ENCODE assay signal across 14 cellular contexts in genomic region chr2:98027955-98028593, GRCh38. TPM values are rescaled to one million over a fixed set of nuclear protein-coding genes. Genes with fewer than 3 reads are reported as not detected.
DNase-seq lines count a peak whose midpoint lies in the region; ATAC-seq, FAIRE-seq and TF ChIP-seq lines count a peak whose summit lies in the region.
"Had no signal": no experiment of that assay in that cellular context is flagged by ENCODE, and none has a peak within 500 bp of the region (broad histone marks: within the 10 kb centered on the region; RNA-seq: fewer than 3 reads in every experiment).

No MANE protein-coding gene starts in this region.

- TF ChIP-seq CTCF in HFFc6 (IDR thresholded peaks at IDR 0.05) (no peak), bronchial epithelial cell (IDR thresholded peaks at IDR 0.05; ENCODE audit: insufficient read depth, low read length, severe bottlenecking) (no peak)

- H3K27ac Mint-ChIP-seq in HFFc6 (peak overlapping the region; percentile 78), naive B cell (peak overlapping the region; percentile 52 to 100 (median 88))
- peak overlapping the region in 4 of 10 donors; percentile 17 to 74 (median 68) for H3K27ac Mint-ChIP-seq in naive thymus-derived CD8-positive, alpha-beta T cell

- ATAC-seq in naive B cell (ENCODE audit: low read depth in 2 of 2): peak in 1 of 2 donors; percentile 0
- ATAC-seq in HG03196 (IDR thresholded peaks at IDR 0.05; ENCODE audit: unreplicated experiment): no peak
- no peak for ATAC-seq in naive thymus-derived CD8-positive, alpha-beta T cell
- ATAC-seq: body of pancreas, PC-3 had no signal

- H3K4me1 Mint-ChIP-seq in HFFc6 (ENCODE audit: low read depth) (peaks cover 42% of the 10 kb centered on the region), naive B cell (peaks cover 47 to 62% (median 62%) of the 10 kb centered on the region in 3 donors)
- peaks cover 17 to 43% (median 28%) of the 10 kb centered on the region in 4 donors for H3K4me1 Mint-ChIP-seq in naive thymus-derived CD8-positive, alpha-beta T cell

- no peak overlapping the region for H3K4me3 ChIP-seq in bronchial epithelial cell (ENCODE audit: low read depth, low read length)
- H3K4me3 ChIP-seq: body of pancreas had no signal

- FAIRE-seq in bronchial epithelial cell (lab: Jason Lieb, UNC): no peak

- POLR2A ChIA-PET in naive thymus-derived CD8-positive, alpha-beta T cell (lab: Charles Lee): no interaction called here

- peak; percentile 82 for DNase-seq in EH (ENCODE audit: low read depth)
- peak; percentile 19 for DNase-seq in HFFc6
- peak; percentile 9 for DNase-seq in bronchial epithelial cell (ENCODE audit: low read depth)
- DNase-seq in naive B cell: no peak
- no peak for DNase-seq in NCI-H1694 (lab: John Stamatoyannopoulos, UW)
- no peak for DNase-seq in naive thymus-derived CD8-positive, alpha-beta T cell
- DNase-seq in activated CD4-positive, CD25-positive, alpha-beta regulatory T cell treated with anti-CD3 and anti-CD28 coated beads, Interleukin-2, amount 50 U/mL, for 72 hours: no peak
- DNase-seq: body of pancreas; erythroblast; NCI-H1694 treated with DMSO at 0.1 percent for 48 hours; PC-3; stimulated activated CD4-positive, alpha-beta T cell treated with anti-CD3 and anti-CD28 coated beads, Interleukin-12 subunit alpha, Interleukin-12 subunit beta, amount 100 ng/mL, for 4 hours had no signal

- H3K9me3 Mint-ChIP-seq in HFFc6 (no peaks in the 10 kb centered on the region), naive B cell (no peaks in the 10 kb centered on the region)
- H3K9me3 Mint-ChIP-seq in naive thymus-derived CD8-positive, alpha-beta T cell: no peaks in the 10 kb centered on the region
- H3K9me3 Mint-ChIP-seq: neural crest cell had no signal

- peaks cover 2% of the 10 kb centered on the region for H3K27me3 ChIP-seq in bronchial epithelial cell (ENCODE audit: control insufficient read depth, insufficient read depth, low read length)
- H3K27me3 ChIP-seq: body of pancreas had no signal

- H3K36me3 Mint-ChIP-seq in HFFc6 (ENCODE audit: low read depth) (no peaks in the 10 kb centered on the region), naive B cell (no peaks in the 10 kb centered on the region)
- no peaks in the 10 kb centered on the region for H3K36me3 Mint-ChIP-seq in naive thymus-derived CD8-positive, alpha-beta T cell

- H3K4me3 Mint-ChIP-seq in HFFc6: peak overlapping the region; percentile 47; the same call in 1 of the 2 replicates
- peak overlapping the region; percentile 59 to 93 (median 74) for H3K4me3 Mint-ChIP-seq in naive B cell
- peak overlapping the region in 3 of 10 donors; percentile 7 to 81 (median 13) for H3K4me3 Mint-ChIP-seq in naive thymus-derived CD8-positive, alpha-beta T cell
- H3K4me3 Mint-ChIP-seq: neural crest cell had no signal

- H3K27me3 Mint-ChIP-seq in HFFc6 (ENCODE audit: insufficient read depth) (peaks cover 24% of the 10 kb centered on the region), naive B cell (no peaks in the 10 kb centered on the region)
- H3K27me3 Mint-ChIP-seq in naive thymus-derived CD8-positive, alpha-beta T cell: peaks cover 0 to 19% (median 5%) of the 10 kb centered on the region in 5 donors

- H3K36me3 ChIP-seq in bronchial epithelial cell (ENCODE audit: control insufficient read depth, insufficient read depth, low read length): no peaks in the 10 kb centered on the region

RNA-seq across cellular contexts. Expression of gene TMEM131, which starts 32.3 kb away (rescaled TPM):
- 10 to 100 TPM; 39.2 to 49.5 (median 45.1) TPM for total RNA-seq in HFFc6 (2021; fragmentation: NEBNext Ultra II Directional; extraction: Animal tissue kit (Norgen Biotek cat#: 25700))
- 14.0 and 14.7 TPM in 2 replicates for total RNA-seq in bronchial epithelial cell
- 10 to 100 TPM; 13.4 to 32.9 (median 19.1) TPM for polyA plus RNA-seq in naive B cell (ENCODE audit: low read depth in 6 of 6)
- 10 to 100 TPM; 51.6 to 61.4 TPM for total RNA-seq in naive thymus-derived CD8-positive, alpha-beta T cell
- polyA plus RNA-seq in naive thymus-derived CD8-positive, alpha-beta T cell: 10 to 100 TPM; 11.4 to 18.1 (median 17.5) TPM

RNA-seq across cellular contexts. Expression of gene VWA3B, which starts 58.9 kb away (rescaled TPM):
- not detected for total RNA-seq in HFFc6 (2021; fragmentation: NEBNext Ultra II Directional; extraction: Animal tissue kit (Norgen Biotek cat#: 25700))
- total RNA-seq in bronchial epithelial cell: 0.13 TPM in 1 of 2 replicates, not detected in the other
- not detected for polyA plus RNA-seq in naive B cell (ENCODE audit: low read depth in 6 of 6)
- total RNA-seq in naive thymus-derived CD8-positive, alpha-beta T cell: not detected
- polyA plus RNA-seq in naive thymus-derived CD8-positive, alpha-beta T cell: under 1 TPM in 1 of 3 donors, not detected in 2; 0.63 TPM
- total RNA-seq: neural crest cell, PC-3 had no signal

Comparison
In these comparisons a context has a peak if more than half of its experiments do, and no peak if none do; other contexts are left out.
1. DNase-seq: peak in EH (single experiment), HFFc6 (single experiment) and bronchial epithelial cell (single experiment); none in naive B cell (single experiment), NCI-H1694 (single experiment), naive thymus-derived CD8-positive, alpha-beta T cell (0 of 10) and activated CD4-positive, CD25-positive, alpha-beta regulatory T cell treated with anti-CD3 and anti-CD28 coated beads, Interleukin-2, amount 50 U/mL, for 72 hours (single experiment).